ENCODE assay signal across 1 cellular context in the genomic region with DNA sequence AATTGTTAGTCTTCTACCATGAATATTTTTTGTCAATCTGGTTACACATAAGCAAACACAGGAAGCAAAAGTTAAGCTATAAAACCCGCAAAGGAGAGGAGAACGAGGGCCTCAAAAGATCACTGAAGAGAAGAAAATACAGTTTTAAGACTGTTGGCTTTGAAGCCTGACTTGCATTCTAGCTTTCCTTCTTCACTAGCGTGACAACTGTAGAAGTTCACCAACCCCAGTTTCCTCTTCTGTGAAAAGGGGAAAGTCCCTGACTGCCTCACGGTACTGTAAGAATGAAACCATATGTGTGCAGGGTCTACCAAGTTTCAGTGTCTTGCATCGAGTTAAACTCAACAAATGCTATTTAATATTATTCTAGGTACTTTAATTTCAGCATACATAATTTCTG.
TF ChIP-seq lines count a peak whose summit lies in the region.

No MANE protein-coding gene starts in this region.

TF ChIP-seq in GM23338, 12 proteins besides CTCF, POLR2A, EP300 and RAD21 (continued from another document):
- no peak for TF ChIP-seq ETS1 (IDR thresholded peaks at IDR 0.05)
